ENCODE assay signal across 30 cellular contexts in the genomic region with DNA sequence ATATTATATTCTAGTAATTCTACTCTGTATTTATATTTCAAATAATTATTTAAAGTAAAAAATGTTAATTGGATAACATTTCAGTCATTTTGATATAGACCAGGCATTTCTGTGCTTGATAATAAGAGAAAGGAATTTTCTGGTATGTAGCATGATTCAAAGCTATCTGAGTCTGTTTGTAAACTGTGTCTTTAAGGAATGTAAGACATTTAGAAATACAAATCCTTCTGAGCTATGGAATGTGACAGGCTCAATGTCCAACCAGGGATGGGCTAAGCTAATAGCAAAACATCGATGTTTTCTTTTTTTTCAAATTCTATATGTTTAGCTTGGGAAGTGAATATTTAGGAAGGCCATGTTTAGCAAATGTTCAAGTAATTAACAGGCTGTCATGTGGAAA. TPM values are rescaled to one million over a fixed set of nuclear protein-coding genes. Genes with fewer than 3 reads are reported as not detected.
DNase-seq lines count a peak whose midpoint lies in the region; ATAC-seq, FAIRE-seq and TF ChIP-seq lines count a peak whose summit lies in the region.
"Had no signal": no experiment of that assay in that cellular context is flagged by ENCODE, and none has a peak within 500 bp of the region (broad histone marks: within the 10 kb centered on the region; RNA-seq: fewer than 3 reads in every experiment).

No MANE protein-coding gene starts in this region.

- H3K4me3 ChIP-seq in fibroblast of villous mesenchyme (ENCODE audit: low read depth, low read length) (no peak overlapping the region), small intestine (ENCODE audit: low read depth in 1 of 2, low read length in 2 of 2) (no peak overlapping the region)
- H3K4me3 ChIP-seq: colonic mucosa, gastrocnemius medialis, PC-9 had no signal

- H3K36me3 ChIP-seq in small intestine (ENCODE audit: control insufficient read depth in 2 of 2, insufficient read depth in 2 of 2, low read length in 2 of 2): no peaks in the 10 kb centered on the region
- H3K36me3 ChIP-seq: colonic mucosa, gastrocnemius medialis had no signal

- peak; percentile 15 for FAIRE-seq in small intestine (lab: Jason Lieb, UNC)
- FAIRE-seq: bronchial epithelial cell had no signal

- H3K27ac ChIP-seq in small intestine (ENCODE audit: low read depth in 1 of 2, low read length in 1 of 2): no peak overlapping the region
- H3K27ac ChIP-seq: colonic mucosa, gastrocnemius medialis, PC-9 had no signal

- H3K27me3 ChIP-seq in small intestine (ENCODE audit: control insufficient read depth in 2 of 2, insufficient read depth in 2 of 2, low read length in 2 of 2): no peaks in the 10 kb centered on the region
- H3K27me3 ChIP-seq: colonic mucosa, gastrocnemius medialis had no signal

- TF ChIP-seq CTCF in fibroblast of villous mesenchyme (IDR thresholded peaks at IDR 0.05; ENCODE audit: insufficient read depth, low read depth, low read length): no peak

- no peak for ATAC-seq in HG03460 (IDR thresholded peaks at IDR 0.05; ENCODE audit: unreplicated experiment)
- ATAC-seq: gastrocnemius medialis; left lobe of liver; stimulated activated naive CD8-positive, alpha-beta T cell treated with anti-CD3 and anti-CD28 coated beads, Interleukin-15, amount 100 ng/mL, for 72 hours had no signal

- DNase-seq in GM03348 (ENCODE audit: low spot score) (peak; percentile 44), NCI-H226 (peak; percentile 24), fibroblast of villous mesenchyme (ENCODE audit: low read depth) (peak; percentile 42), small intestine (no peak), NCI-H1436 (lab: John Stamatoyannopoulos, UW) (no peak), DMS53 treated with DMSO at 0.1 percent for 48 hours (lab: John Stamatoyannopoulos, UW; ENCODE audit: unreplicated experiment) (no peak)
- no peak for DNase-seq in stimulated activated CD4-positive, alpha-beta T cell treated with anti-CD3 and anti-CD28 coated beads, Interleukin-4, amount 100 ng/mL, for 1 hour
- DNase-seq: activated CD4-positive, CD25-positive, alpha-beta regulatory T cell; activated naive CD4-positive, alpha-beta T cell treated with anti-CD3 and anti-CD28 coated beads, Interleukin-2, amount 10 ng/mL, durations not matched to agents 7 days and 5 days; amygdala; CD4-positive, alpha-beta memory T cell; colonic mucosa; effector memory CD4-positive, alpha-beta T cell; erythroblast; gastrocnemius medialis; GDM1; hippocampal formation; NCI-H1092; NCI-H187 treated with DMSO at 0.1 percent for 48 hours; NCI-H2171 treated with DMSO at 0.1 percent for 48 hours; NCI-H526 treated with DMSO at 0.1 percent for 48 hours; PC-9; Right ventricle myocardium superior; stimulated activated CD8-positive, alpha-beta memory T cell treated with anti-CD3 and anti-CD28 coated beads, Interleukin-4, amount 100 ng/mL, for 48 hours; stimulated activated naive CD8-positive, alpha-beta T cell treated with anti-CD3 and anti-CD28 coated beads, Interleukin-15, amount 100 ng/mL, for 72 hours had no signal

- H3K9me3 ChIP-seq in small intestine (ENCODE audit: control insufficient read depth, low read depth): no peaks in the 10 kb centered on the region
- H3K9me3 ChIP-seq: colonic mucosa, gastrocnemius medialis had no signal

- 31 to 42% (median 32%) methylated on average over 1 of the region's 1 CpG for WGBS in small intestine, 3 donors

- peaks cover 0 to 2% of the 10 kb centered on the region in 2 donors for H3K4me1 ChIP-seq in small intestine (ENCODE audit: control insufficient read depth in 2 of 2, insufficient read depth in 1 of 2, low read depth in 1 of 2, low read length in 1 of 2)
- H3K4me1 ChIP-seq: colonic mucosa had no signal

RNA-seq across cellular contexts. Expression of gene FAM83B, which starts 41.5 kb away (rescaled TPM):
- 0.43 TPM in 1 of 2 replicates, not detected in the other for total RNA-seq in fibroblast of villous mesenchyme
- 1 to 10 TPM; 4.6 to 6.0 (median 5.4) TPM for polyA plus RNA-seq in small intestine
- total RNA-seq: CD4-positive, alpha-beta memory T cell; posterior vena cava had no signal
- polyA plus RNA-seq: CD4-positive, alpha-beta memory T cell; IgD-negative memory B cell had no signal

Comparison
In these comparisons a context has a peak if more than half of its experiments do, and no peak if none do; other contexts are left out.
1. DNase-seq: peak in GM03348 (single experiment), NCI-H226 (single experiment) and fibroblast of villous mesenchyme (single experiment); none in small intestine (single experiment), NCI-H1436 (single experiment), DMS53 treated with DMSO at 0.1 percent for 48 hours (single experiment) and stimulated activated CD4-positive, alpha-beta T cell treated with anti-CD3 and anti-CD28 coated beads, Interleukin-4, amount 100 ng/mL, for 1 hour (single experiment).